In the genomic region with DNA sequence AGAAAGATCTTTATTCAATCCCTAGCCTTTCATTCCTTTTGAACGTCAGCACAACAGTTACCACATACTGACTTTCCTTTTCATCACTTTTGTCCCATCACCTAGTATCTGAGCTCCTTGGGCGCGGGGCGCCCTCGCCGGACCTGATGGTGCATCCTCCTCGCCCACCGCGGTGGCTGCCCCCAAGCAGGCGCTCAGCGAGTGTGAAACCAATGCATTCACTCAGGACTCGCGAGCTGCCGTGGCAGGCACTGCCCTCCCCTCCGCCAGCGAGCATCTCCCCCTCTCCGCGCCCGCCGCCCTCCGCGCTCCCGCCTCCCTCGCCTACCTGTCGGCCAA, we compare ENCODE assay signal across 8 cellular contexts. TPM values are rescaled to one million over a fixed set of nuclear protein-coding genes. Genes with fewer than 3 reads are reported as not detected.
A peak's percentile ranks its signal among the peaks of the same experiment; 100 is the strongest.
DNase-seq lines count a peak whose midpoint lies in the region; ATAC-seq and TF ChIP-seq lines count a peak whose summit lies in the region.

No MANE protein-coding gene starts in this region.

- H3K4me1 ChIP-seq in Peyer's patch (peaks cover 0 to 22% (median 9%) of the 10 kb centered on the region in 4 donors), heart left ventricle (peaks cover 0 to 52% (median 32%) of the 10 kb centered on the region in 12 donors), smooth muscle cell (ENCODE audit: low read depth) (peaks cover 12% of the 10 kb centered on the region)

- no peak overlapping the region for H3K4me3 Mint-ChIP-seq in endothelial cell (ENCODE audit: unreplicated experiment)

- H3K27me3 ChIP-seq in Peyer's patch (no peaks in the 10 kb centered on the region), heart left ventricle (no peaks in the 10 kb centered on the region), smooth muscle cell (ENCODE audit: low read depth) (no peaks in the 10 kb centered on the region)

- no peak overlapping the region for H3K27ac Mint-ChIP-seq in endothelial cell (ENCODE audit: unreplicated experiment)

- no peaks in the 10 kb centered on the region for H3K4me1 Mint-ChIP-seq in endothelial cell (ENCODE audit: unreplicated experiment)

- H3K27ac ChIP-seq in Peyer's patch (peak overlapping the region; percentile 91 to 96 (median 94)), heart left ventricle (peak overlapping the region in 10 of 12 donors; percentile 84 to 95 (median 92)), smooth muscle cell (ENCODE audit: low read depth) (peak overlapping the region; percentile 80)

- H2AFZ ChIP-seq in smooth muscle cell (ENCODE audit: low read depth) = peak overlapping the region; percentile 80

- no peaks in the 10 kb centered on the region for H3K9me3 ChIP-seq in Peyer's patch
- no peaks in the 10 kb centered on the region for H3K9me3 ChIP-seq in heart left ventricle
- H3K9me3 ChIP-seq in smooth muscle cell (replicated peaks; ENCODE audit: low read depth) = no peaks in the 10 kb centered on the region

- peak; percentile 26 to 60 for DNase-seq in stimulated activated CD8-positive, alpha-beta memory T cell treated with anti-CD3 and anti-CD28 coated beads, Interleukin-7, amount 100 ng/mL, for 4 hours (ENCODE audit: low read depth in 2 of 2)
- no peak for DNase-seq in stimulated activated CD8-positive, alpha-beta memory T cell treated with anti-CD3 and anti-CD28 coated beads, Interleukin-4, amount 100 ng/mL, for 48 hours
- DNase-seq in Peyer's patch (no peak), heart left ventricle (no peak), smooth muscle cell (lab: John Stamatoyannopoulos, UW; ENCODE audit: unreplicated experiment) (no peak), endothelial cell (ENCODE audit: low spot score) (no peak)
- DNase-seq in stimulated activated CD4-positive, alpha-beta T cell treated with anti-CD3 and anti-CD28 coated beads, Interleukin-12 subunit alpha, Interleukin-12 subunit beta, amount 100 ng/mL, for 4 hours = no peak

- H3K9me3 Mint-ChIP-seq in endothelial cell (ENCODE audit: unreplicated experiment) = no peaks in the 10 kb centered on the region

- 0 to 1% (median 0%) methylated on average over 25 of the region's 25 CpGs for WGBS in heart left ventricle, 4 donors
- under 1% methylated on average over 25 of the region's 25 CpGs for WGBS in smooth muscle cell (ENCODE audit: low lambda C conversion rate)

- TF ChIP-seq POLR2A in Peyer's patch (IDR thresholded peaks at IDR 0.05) (no peak), heart left ventricle (IDR thresholded peaks at IDR 0.05) (no peak)

- H3K9ac ChIP-seq in smooth muscle cell (ENCODE audit: low read depth) = peak overlapping the region; percentile 90

- peaks cover 54% of the 10 kb centered on the region for H3K79me2 ChIP-seq in smooth muscle cell (ENCODE audit: low read depth)

- peaks cover 23% of the 10 kb centered on the region for H3K36me3 Mint-ChIP-seq in endothelial cell (ENCODE audit: low read depth, unreplicated experiment)

- peaks cover 21% of the 10 kb centered on the region for H3F3A ChIP-seq in smooth muscle cell (ENCODE audit: low read depth)

- intact Hi-C loops in heart left ventricle (cut with DNase I) = loop anchor here in 1 of 10 donors (2.0 kb wide), 1 partner anchor 52 kb away; no protein-coding TSS in a partner anchor

- peaks cover 55% of the 10 kb centered on the region for H4K20me1 ChIP-seq in smooth muscle cell (ENCODE audit: low read depth)

- no peaks in the 10 kb centered on the region for H3K27me3 Mint-ChIP-seq in endothelial cell (ENCODE audit: unreplicated experiment)

- peak overlapping the region; percentile 88 to 98 (median 96) for H3K4me3 ChIP-seq in Peyer's patch
- H3K4me3 ChIP-seq in heart left ventricle = peak overlapping the region; percentile 77 to 100 (median 96)
- H3K4me3 ChIP-seq in smooth muscle cell = peak overlapping the region; percentile 94

- ATAC-seq in heart left ventricle = peak in 2 of 4 donors; percentile 52 to 55
- no peak for ATAC-seq in GM21381 (IDR thresholded peaks at IDR 0.05; ENCODE audit: unreplicated experiment)

- TF ChIP-seq CTCF in Peyer's patch (IDR thresholded peaks at IDR 0.05) = no peak
- no peak for TF ChIP-seq CTCF in heart left ventricle (IDR thresholded peaks at IDR 0.05)
- no peak for TF ChIP-seq CTCF in smooth muscle cell (IDR thresholded peaks at IDR 0.05; ENCODE audit: borderline replicate concordance, insufficient read depth, poor library complexity, severe bottlenecking)
- no peak for TF ChIP-seq CTCF in endothelial cell (IDR thresholded peaks at IDR 0.05; ENCODE audit: unreplicated experiment)

- peak overlapping the region; percentile 98 for H3K4me2 ChIP-seq in smooth muscle cell

- H3K36me3 ChIP-seq in Peyer's patch = peaks cover 0 to 19% (median 0%) of the 10 kb centered on the region in 3 donors
- H3K36me3 ChIP-seq in heart left ventricle = peaks cover 0 to 32% (median 27%) of the 10 kb centered on the region in 9 donors
- H3K36me3 ChIP-seq in smooth muscle cell (ENCODE audit: low read depth) = peaks cover 20% of the 10 kb centered on the region

RNA-seq across cellular contexts. Expression of gene KLHL11, which starts 0.8 kb away (rescaled TPM):
- total RNA-seq in Peyer's patch = 10 to 100 TPM in 1 of 4 donors, 1 to 10 TPM in 3; 7.4 to 10.5 (median 7.7) TPM
- 1 to 10 TPM; 2.3 to 5.9 (median 3.6) TPM for total RNA-seq in heart left ventricle
- polyA plus RNA-seq in heart left ventricle = 1 to 10 TPM; 1.1 to 1.9 TPM
- total RNA-seq in smooth muscle cell = 23.8 and 29.2 TPM in 2 replicates
- polyA plus RNA-seq in smooth muscle cell = 7.9 and 10.0 TPM in 2 replicates
- 9.0 TPM for total RNA-seq in endothelial cell (ENCODE audit: unreplicated experiment)

RNA-seq across cellular contexts. Expression of gene KLHL10, which starts 26.8 kb away (rescaled TPM):
- not detected for total RNA-seq in Peyer's patch
- under 1 TPM in 1 of 9 donors, not detected in 8; 0.10 TPM for total RNA-seq in heart left ventricle
- polyA plus RNA-seq in heart left ventricle = under 1 TPM in 1 of 2 donors, not detected in 1; 0.08 TPM
- not detected in 2 replicates for total RNA-seq in smooth muscle cell
- not detected in 2 replicates for polyA plus RNA-seq in smooth muscle cell
- total RNA-seq in endothelial cell (ENCODE audit: unreplicated experiment) = not detected

RNA-seq across cellular contexts. Expression of gene NT5C3B, which starts 28.4 kb away (rescaled TPM):
- total RNA-seq in Peyer's patch = 10 to 100 TPM in 3 of 4 donors, 1 to 10 TPM in 1; 5.8 to 40.4 (median 20.1) TPM
- total RNA-seq in heart left ventricle = 10 to 100 TPM; 16.0 to 26.7 (median 24.1) TPM
- 10 to 100 TPM; 30.0 to 50.9 TPM for polyA plus RNA-seq in heart left ventricle
- 38.4 and 46.8 TPM in 2 replicates for total RNA-seq in smooth muscle cell
- 72.2 and 76.3 TPM in 2 replicates for polyA plus RNA-seq in smooth muscle cell
- 79.9 TPM for total RNA-seq in endothelial cell (ENCODE audit: unreplicated experiment)

RNA-seq across cellular contexts. Expression of gene FKBP10, which starts 51.7 kb away (rescaled TPM):
- total RNA-seq in Peyer's patch (100 to 1,000 TPM in 1 of 4 donors, 10 to 100 TPM in 2, 1 to 10 TPM in 1; 7.2 to 130 (median 11.2) TPM), heart left ventricle (10 to 100 TPM in 5 of 9 donors, 1 to 10 TPM in 4; 6.5 to 40.4 (median 12.5) TPM), smooth muscle cell (603 and 724 TPM in 2 replicates), endothelial cell (ENCODE audit: unreplicated experiment) (167 TPM)
- polyA plus RNA-seq in heart left ventricle (10 to 100 TPM; 11.4 to 25.2 TPM), smooth muscle cell (253 and 289 TPM in 2 replicates)

RNA-seq across cellular contexts. Expression of gene P3H4, which starts 52.7 kb away (rescaled TPM):
- total RNA-seq in Peyer's patch (10 to 100 TPM in 3 of 4 donors, 1 to 10 TPM in 1; 9.5 to 23.1 (median 18.0) TPM), heart left ventricle (10 to 100 TPM in 1 of 9 donors, 1 to 10 TPM in 8; 2.2 to 10.1 (median 5.3) TPM), smooth muscle cell (77.4 and 98.6 TPM in 2 replicates), endothelial cell (ENCODE audit: unreplicated experiment) (22.6 TPM)
- polyA plus RNA-seq in heart left ventricle (1 to 10 TPM; 4.2 to 9.4 TPM), smooth muscle cell (149 and 186 TPM in 2 replicates)

Comparison
In these comparisons a context has a peak if more than half of its experiments do, and no peak if none do; other contexts are left out.
1. DNase-seq: peak in stimulated activated CD8-positive, alpha-beta memory T cell treated with anti-CD3 and anti-CD28 coated beads, Interleukin-7, amount 100 ng/mL, for 4 hours (2 of 2); none in stimulated activated CD8-positive, alpha-beta memory T cell treated with anti-CD3 and anti-CD28 coated beads, Interleukin-4, amount 100 ng/mL, for 48 hours (single experiment), Peyer's patch (0 of 3), heart left ventricle (0 of 5), smooth muscle cell (single experiment), endothelial cell (single experiment) and stimulated activated CD4-positive, alpha-beta T cell treated with anti-CD3 and anti-CD28 coated beads, Interleukin-12 subunit alpha, Interleukin-12 subunit beta, amount 100 ng/mL, for 4 hours (single experiment).
2. Peak in every context shown above with its lines, with median percentiles within 50 percentile points of each other: H3K27ac ChIP-seq and H3K4me3 ChIP-seq.